In genomic region chr1:46489169-46489637, GRCh38 we compare ENCODE assay signal across 8 cellular contexts. TPM values are rescaled to one million over a fixed set of nuclear protein-coding genes. Genes with fewer than 3 reads are reported as not detected.
A peak's percentile ranks its signal among the peaks of the same experiment; 100 is the strongest.
DNase-seq lines count a peak whose midpoint lies in the region; ATAC-seq and TF ChIP-seq lines count a peak whose summit lies in the region.

No MANE protein-coding gene starts in this region.

- H3K27me3 ChIP-seq in gastrocnemius medialis: peaks cover 89 to 97% (median 93%) of the 10 kb centered on the region in 3 donors

- intact Hi-C loops in gastrocnemius medialis (cut with DNase I; ENCODE audit: low total_unique reads): no loop called here

- no peak for TF ChIP-seq CTCF in epithelial cell of esophagus (IDR thresholded peaks at IDR 0.05; ENCODE audit: insufficient read depth, low read depth, low read length, missing control alignments)
- TF ChIP-seq CTCF in gastrocnemius medialis (IDR thresholded peaks at IDR 0.05 in 4 of 5, conservative IDR thresholded peaks at IDR 0.05 in 1 of 5): no peak

- peaks cover 3% of the 10 kb centered on the region for H3K36me3 Mint-ChIP-seq in T-helper 1 cell treated with Interleukin-12 subunit alpha and Interleukin-12 subunit beta and Interleukin-4 antibody, amounts not matched to agents 30 μg/mL and 1 μg/mL, for 36 hours (ENCODE audit: low read depth)

- H3K9me3 ChIP-seq in gastrocnemius medialis: no peaks in the 10 kb centered on the region

- H3K9me3 Mint-ChIP-seq in T-helper 1 cell treated with Interleukin-12 subunit alpha and Interleukin-12 subunit beta and Interleukin-4 antibody, amounts not matched to agents 30 μg/mL and 1 μg/mL, for 36 hours: no peaks in the 10 kb centered on the region

- TF ChIP-seq POLR2A in gastrocnemius medialis (IDR thresholded peaks at IDR 0.05): no peak

- H3K27ac Mint-ChIP-seq in T-helper 1 cell treated with Interleukin-12 subunit alpha and Interleukin-12 subunit beta and Interleukin-4 antibody, amounts not matched to agents 30 μg/mL and 1 μg/mL, for 36 hours: peak overlapping the region; percentile 60

- H3K4me1 ChIP-seq in gastrocnemius medialis: peaks cover 8 to 9% of the 10 kb centered on the region in 2 donors

- peak; percentile 53 for DNase-seq in ELF-1 (ENCODE audit: low read depth, low spot score)
- DNase-seq in epithelial cell of esophagus (ENCODE audit: low read depth): peak; percentile 15
- no peak for DNase-seq in gastrocnemius medialis
- no peak for DNase-seq in NK-92 treated with Interleukin-12 subunit alpha and Interleukin-12 subunit beta, amount 100 ng/mL, for 24 hours (lab: John Stamatoyannopoulos, UW)
- DNase-seq in T1000 (lab: John Stamatoyannopoulos, UW): no peak

- no peaks in the 10 kb centered on the region for H3K36me3 ChIP-seq in gastrocnemius medialis

- in situ Hi-C loops in gastrocnemius medialis (cut with MboI; ENCODE audit: low sequenced_read_pairs in 4 of 4): no loop called here

- ATAC-seq in gastrocnemius medialis (peak in 1 of 2 donors; percentile 21), GM19452 (IDR thresholded peaks at IDR 0.05; ENCODE audit: unreplicated experiment) (no peak), HG03196 (IDR thresholded peaks at IDR 0.05; ENCODE audit: unreplicated experiment) (no peak)

- H3K4me3 Mint-ChIP-seq in T-helper 1 cell treated with Interleukin-12 subunit alpha and Interleukin-12 subunit beta and Interleukin-4 antibody, amounts not matched to agents 30 μg/mL and 1 μg/mL, for 36 hours: peak overlapping the region; percentile 82

- no peak overlapping the region for H3K27ac ChIP-seq in gastrocnemius medialis

- peak overlapping the region; percentile 11 for H3K4me3 ChIP-seq in epithelial cell of esophagus (ENCODE audit: low read length)
- H3K4me3 ChIP-seq in gastrocnemius medialis: peak overlapping the region; percentile 29 to 65 (median 42)

- peaks cover 93% of the 10 kb centered on the region for H3K27me3 Mint-ChIP-seq in T-helper 1 cell treated with Interleukin-12 subunit alpha and Interleukin-12 subunit beta and Interleukin-4 antibody, amounts not matched to agents 30 μg/mL and 1 μg/mL, for 36 hours (ENCODE audit: low read depth)

- peaks cover 12% of the 10 kb centered on the region for H3K4me1 Mint-ChIP-seq in T-helper 1 cell treated with Interleukin-12 subunit alpha and Interleukin-12 subunit beta and Interleukin-4 antibody, amounts not matched to agents 30 μg/mL and 1 μg/mL, for 36 hours (ENCODE audit: low read depth)

RNA-seq across cellular contexts. Expression of gene DMBX1, which starts 0.4 kb away (rescaled TPM):
- total RNA-seq in gastrocnemius medialis: not detected

Comparison
In these comparisons a context has a peak if more than half of its experiments do, and no peak if none do; other contexts are left out.
1. DNase-seq: peak in ELF-1 (single experiment) and epithelial cell of esophagus (single experiment); none in gastrocnemius medialis (0 of 2), NK-92 treated with Interleukin-12 subunit alpha and Interleukin-12 subunit beta, amount 100 ng/mL, for 24 hours (single experiment) and T1000 (single experiment).